Comparison of ENCODE assay signal across 1 cellular context in the genomic region with DNA sequence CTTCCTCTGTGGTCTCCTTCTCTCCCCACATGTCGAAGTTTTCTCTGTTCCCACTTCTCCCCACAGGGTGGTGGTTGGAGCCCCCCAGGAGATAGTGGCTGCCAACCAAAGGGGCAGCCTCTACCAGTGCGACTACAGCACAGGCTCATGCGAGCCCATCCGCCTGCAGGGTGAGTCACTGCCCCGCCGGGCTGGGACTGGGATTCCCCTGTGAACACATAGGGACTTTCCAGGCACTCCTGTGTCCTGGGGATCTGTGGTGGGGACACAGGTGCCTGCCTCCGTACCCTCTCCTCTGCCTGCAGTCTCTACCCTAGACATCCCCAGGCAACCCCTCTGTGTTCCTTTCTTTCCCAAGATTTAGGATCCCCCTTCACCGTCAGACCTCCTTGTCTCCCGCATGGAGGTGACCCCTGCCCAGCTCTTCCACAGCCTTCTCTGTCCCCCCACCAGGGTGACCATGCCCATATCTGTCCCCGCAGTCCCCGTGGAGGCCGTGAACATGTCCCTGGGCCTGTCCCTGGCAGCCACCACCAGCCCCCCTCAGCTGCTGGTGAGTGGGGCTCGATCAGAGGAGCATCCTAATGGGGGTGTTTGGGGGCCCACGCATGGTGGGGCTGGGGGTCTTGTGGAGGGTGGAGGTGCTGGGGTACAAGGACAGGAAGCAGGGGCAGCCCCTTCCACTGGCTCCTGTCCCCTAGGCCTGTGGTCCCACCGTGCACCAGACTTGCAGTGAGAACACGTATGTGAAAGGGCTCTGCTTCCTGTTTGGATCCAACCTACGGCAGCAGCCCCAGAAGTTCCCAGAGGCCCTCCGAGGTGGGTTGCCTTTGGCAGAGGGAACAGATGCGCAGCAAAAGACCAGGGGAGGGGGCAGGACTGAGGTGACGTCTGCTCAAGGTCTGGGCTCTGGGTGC.
A peak's percentile ranks its signal among the peaks of the same experiment; 100 is the strongest.
TF ChIP-seq lines count a peak whose summit lies in the region.

No MANE protein-coding gene starts in this region.

TF ChIP-seq in GM12878, 131 proteins besides CTCF, POLR2A, EP300 and RAD21 (continued from another document and continues in another):
- TF ChIP-seq BCLAF1 (IDR thresholded peaks at IDR 0.05) (no peak), SIX5 (IDR thresholded peaks at IDR 0.05; ENCODE audit: low read depth, low read length, severe bottlenecking) (no peak), IKZF1 (conservative IDR thresholded peaks at IDR 0.05) (peak; percentile 96), KAT2A (conservative IDR thresholded peaks at IDR 0.05; ENCODE audit: control insufficient read depth, low read depth, low read length) (no peak), TBL1XR1 (IDR thresholded peaks at IDR 0.05; ENCODE audit: low read depth, low read length) (no peak), ATF2 (IDR thresholded peaks at IDR 0.05; ENCODE audit: low read length) (no peak; the same call in 1 of the 2 replicates), CHD4 (IDR thresholded peaks at IDR 0.05) (no peak), TAF1 (IDR thresholded peaks at IDR 0.05; ENCODE audit: borderline replicate concordance, low read depth, low read length) (no peak), FOS (IDR thresholded peaks at IDR 0.05; ENCODE audit: borderline replicate concordance, extremely low read depth, insufficient read length) (no peak), POLR2AphosphoS5 (IDR thresholded peaks at IDR 0.05; ENCODE audit: low read length) (peak; percentile 66; the same call in 1 of the 2 replicates), CEBPB (IDR thresholded peaks at IDR 0.05; ENCODE audit: borderline replicate concordance in 1 of 2, low read depth in 2 of 2, low read length in 2 of 2) (no peak), PRDM15 (CRISPR knock-in tag; IDR thresholded peaks at IDR 0.05) (no peak), RB1 (IDR thresholded peaks at IDR 0.05; ENCODE audit: borderline replicate concordance) (no peak), MAX (IDR thresholded peaks at IDR 0.05; ENCODE audit: low read depth, low read length) (no peak), BHLHE40 (IDR thresholded peaks at IDR 0.05; ENCODE audit: borderline replicate concordance in 1 of 2, low read depth in 2 of 2, low read length in 1 of 2) (peak; percentile 57 to 74), NFXL1 (IDR thresholded peaks at IDR 0.05; ENCODE audit: borderline replicate concordance) (no peak), RELA (IDR thresholded peaks at IDR 0.05; ENCODE audit: borderline replicate concordance, partially characterized antibody) (peak; percentile 99), SMAD1 (IDR thresholded peaks at IDR 0.05; ENCODE audit: low read depth, partially characterized antibody) (no peak), EGR1 (IDR thresholded peaks at IDR 0.05; ENCODE audit: borderline replicate concordance in 1 of 2, low read depth in 2 of 2, low read length in 2 of 2) (no peak), MLLT1 (IDR thresholded peaks at IDR 0.05) (0 out of 2 replicates have a peak, but pooled peaks have one; percentile 14), ZBTB40 (IDR thresholded peaks at IDR 0.05; ENCODE audit: borderline replicate concordance) (no peak), BACH1 (IDR thresholded peaks at IDR 0.05; ENCODE audit: borderline replicate concordance) (peak; percentile 70), EZH2 (IDR thresholded peaks at IDR 0.05; ENCODE audit: borderline replicate concordance, control insufficient read depth, low read depth, low read length) (no peak), PAX8 (IDR thresholded peaks at IDR 0.05) (no peak), ZBED1 (IDR thresholded peaks at IDR 0.05; ENCODE audit: borderline replicate concordance) (no peak)
- TF ChIP-seq, protein P1, sequence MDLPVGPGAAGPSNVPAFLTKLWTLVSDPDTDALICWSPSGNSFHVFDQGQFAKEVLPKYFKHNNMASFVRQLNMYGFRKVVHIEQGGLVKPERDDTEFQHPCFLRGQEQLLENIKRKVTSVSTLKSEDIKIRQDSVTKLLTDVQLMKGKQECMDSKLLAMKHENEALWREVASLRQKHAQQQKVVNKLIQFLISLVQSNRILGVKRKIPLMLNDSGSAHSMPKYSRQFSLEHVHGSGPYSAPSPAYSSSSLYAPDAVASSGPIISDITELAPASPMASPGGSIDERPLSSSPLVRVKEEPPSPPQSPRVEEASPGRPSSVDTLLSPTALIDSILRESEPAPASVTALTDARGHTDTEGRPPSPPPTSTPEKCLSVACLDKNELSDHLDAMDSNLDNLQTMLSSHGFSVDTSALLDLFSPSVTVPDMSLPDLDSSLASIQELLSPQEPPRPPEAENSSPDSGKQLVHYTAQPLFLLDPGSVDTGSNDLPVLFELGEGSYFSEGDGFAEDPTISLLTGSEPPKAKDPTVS (IDR thresholded peaks at IDR 0.05; ENCODE audit: low read depth, low read length), result no peak
- TF ChIP-seq, protein P2, sequence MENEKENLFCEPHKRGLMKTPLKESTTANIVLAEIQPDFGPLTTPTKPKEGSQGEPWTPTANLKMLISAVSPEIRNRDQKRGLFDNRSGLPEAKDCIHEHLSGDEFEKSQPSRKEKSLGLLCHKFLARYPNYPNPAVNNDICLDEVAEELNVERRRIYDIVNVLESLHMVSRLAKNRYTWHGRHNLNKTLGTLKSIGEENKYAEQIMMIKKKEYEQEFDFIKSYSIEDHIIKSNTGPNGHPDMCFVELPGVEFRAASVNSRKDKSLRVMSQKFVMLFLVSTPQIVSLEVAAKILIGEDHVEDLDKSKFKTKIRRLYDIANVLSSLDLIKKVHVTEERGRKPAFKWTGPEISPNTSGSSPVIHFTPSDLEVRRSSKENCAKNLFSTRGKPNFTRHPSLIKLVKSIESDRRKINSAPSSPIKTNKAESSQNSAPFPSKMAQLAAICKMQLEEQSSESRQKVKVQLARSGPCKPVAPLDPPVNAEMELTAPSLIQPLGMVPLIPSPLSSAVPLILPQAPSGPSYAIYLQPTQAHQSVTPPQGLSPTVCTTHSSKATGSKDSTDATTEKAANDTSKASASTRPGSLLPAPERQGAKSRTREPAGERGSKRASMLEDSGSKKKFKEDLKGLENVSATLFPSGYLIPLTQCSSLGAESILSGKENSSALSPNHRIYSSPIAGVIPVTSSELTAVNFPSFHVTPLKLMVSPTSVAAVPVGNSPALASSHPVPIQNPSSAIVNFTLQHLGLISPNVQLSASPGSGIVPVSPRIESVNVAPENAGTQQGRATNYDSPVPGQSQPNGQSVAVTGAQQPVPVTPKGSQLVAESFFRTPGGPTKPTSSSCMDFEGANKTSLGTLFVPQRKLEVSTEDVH (IDR thresholded peaks at IDR 0.05; ENCODE audit: low read depth, partially characterized antibody), result no peak
- TF ChIP-seq, protein P3, sequence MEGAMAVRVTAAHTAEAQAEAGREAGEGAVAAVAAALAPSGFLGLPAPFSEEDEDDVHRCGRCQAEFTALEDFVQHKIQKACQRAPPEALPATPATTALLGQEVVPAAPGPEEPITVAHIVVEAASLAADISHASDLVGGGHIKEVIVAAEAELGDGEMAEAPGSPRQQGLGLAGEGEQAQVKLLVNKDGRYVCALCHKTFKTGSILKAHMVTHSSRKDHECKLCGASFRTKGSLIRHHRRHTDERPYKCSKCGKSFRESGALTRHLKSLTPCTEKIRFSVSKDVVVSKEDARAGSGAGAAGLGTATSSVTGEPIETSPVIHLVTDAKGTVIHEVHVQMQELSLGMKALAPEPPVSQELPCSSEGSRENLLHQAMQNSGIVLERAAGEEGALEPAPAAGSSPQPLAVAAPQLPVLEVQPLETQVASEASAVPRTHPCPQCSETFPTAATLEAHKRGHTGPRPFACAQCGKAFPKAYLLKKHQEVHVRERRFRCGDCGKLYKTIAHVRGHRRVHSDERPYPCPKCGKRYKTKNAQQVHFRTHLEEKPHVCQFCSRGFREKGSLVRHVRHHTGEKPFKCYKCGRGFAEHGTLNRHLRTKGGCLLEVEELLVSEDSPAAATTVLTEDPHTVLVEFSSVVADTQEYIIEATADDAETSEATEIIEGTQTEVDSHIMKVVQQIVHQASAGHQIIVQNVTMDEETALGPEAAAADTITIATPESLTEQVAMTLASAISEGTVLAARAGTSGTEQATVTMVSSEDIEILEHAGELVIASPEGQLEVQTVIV (IDR thresholded peaks at IDR 0.05; ENCODE audit: borderline replicate concordance, partially characterized antibody), result no peak
